In genomic region chr14:42950363-42950762, GRCh38 we compare ENCODE assay signal across 8 cellular contexts.
"Had no signal": no experiment of that assay in that cellular context is flagged by ENCODE, and none has a peak within 500 bp of the region (broad histone marks: within the 10 kb centered on the region; RNA-seq: fewer than 3 reads in every experiment).

No MANE protein-coding gene starts in this region.

- H3K4me3 ChIP-seq: GM12878 had no signal

- DNase-seq: GDM1, GF-D8 had no signal

- ATAC-seq: GM12878 had no signal

- FAIRE-seq: G401.6, GM12878, GM12891, GM12892, GM18507, GM19239 had no signal
